Comparison of ENCODE assay signal across 16 cellular contexts in the genomic region with DNA sequence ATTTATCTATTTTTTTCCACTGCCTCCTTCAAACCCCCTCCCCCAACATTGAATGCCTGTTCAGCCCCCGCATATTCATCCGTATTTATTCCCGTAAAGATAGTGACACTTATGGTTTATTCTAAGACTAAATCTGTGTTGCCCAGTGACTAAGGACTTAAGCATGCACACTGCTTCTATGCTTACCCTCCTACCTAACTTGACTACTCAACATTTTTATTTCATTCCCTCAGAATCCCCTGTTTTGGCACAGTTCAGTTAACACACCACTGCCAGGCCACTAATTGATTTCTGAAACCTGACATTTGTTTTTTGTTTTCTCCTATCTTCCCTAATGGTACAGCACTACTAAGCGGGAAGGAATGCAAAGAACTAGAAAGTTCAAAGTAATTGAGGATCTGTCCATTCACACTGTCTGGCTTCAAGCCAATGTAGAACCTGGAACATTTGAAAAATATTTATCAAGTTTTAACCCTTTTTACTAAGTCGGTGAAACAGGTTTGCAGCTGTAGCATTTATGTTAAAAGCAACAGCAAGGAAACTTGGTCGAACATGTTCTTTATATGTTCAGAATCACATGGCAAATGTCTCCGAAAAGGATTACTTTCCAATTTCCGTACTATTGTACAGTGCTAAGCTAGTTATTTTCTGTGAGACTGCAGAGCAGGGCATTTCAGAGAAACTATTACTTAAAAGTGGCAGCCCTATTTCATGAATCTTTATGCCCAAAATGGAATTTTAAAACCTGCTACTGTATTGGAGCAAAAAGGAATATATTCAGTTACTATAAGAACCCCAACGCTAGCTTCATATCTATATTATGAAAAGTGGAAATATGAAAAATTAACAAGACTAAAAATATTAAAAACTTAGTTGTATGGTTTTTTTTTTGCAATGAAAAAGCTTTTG. TPM values are rescaled to one million over a fixed set of nuclear protein-coding genes. Genes with fewer than 3 reads are reported as not detected.
DNase-seq lines count a peak whose midpoint lies in the region; ATAC-seq, FAIRE-seq and TF ChIP-seq lines count a peak whose summit lies in the region.
"Had no signal": no experiment of that assay in that cellular context is flagged by ENCODE, and none has a peak within 500 bp of the region (broad histone marks: within the 10 kb centered on the region; RNA-seq: fewer than 3 reads in every experiment).

No MANE protein-coding gene starts in this region.

- H3K27me3 ChIP-seq in brain microvascular endothelial cell (replicated peaks) = no peaks in the 10 kb centered on the region
- no peaks in the 10 kb centered on the region for H3K27me3 ChIP-seq in aorta (ENCODE audit: control insufficient read depth in 1 of 2, insufficient read depth in 2 of 2, low read length in 1 of 2)
- H3K27me3 ChIP-seq: vagina had no signal

- ATAC-seq in aorta (ENCODE audit: low FRiP score) = no peak
- ATAC-seq: GM12878; natural killer cell treated with Interleukin-12 subunit alpha and Interleukin-12 subunit beta and Interleukin-15 and Interleukin-18, amount 100 ng/mL, for 72 hours had no signal

- H3K4me3 Mint-ChIP-seq in mesothelial cell of epicardium = peak overlapping the region; percentile 9
- H3K4me3 Mint-ChIP-seq: natural killer cell treated with Interleukin-12 subunit alpha and Interleukin-12 subunit beta and Interleukin-15 and Interleukin-18, amount 100 ng/mL, for 72 hours had no signal

- in situ Hi-C loops in ACHN (cut with HindIII; ENCODE audit: low pct_ligation_motif_present, low pct_unique_long_range_greater_than_20kb, low sequenced_read_pairs) (no loop called here), brain microvascular endothelial cell (cut with HindIII; ENCODE audit: low pct_ligation_motif_present, low sequenced_read_pairs) (no loop called here)

- H3K27ac ChIP-seq in brain microvascular endothelial cell (no peak overlapping the region), aorta (ENCODE audit: low read depth in 1 of 2, low read length in 2 of 2) (no peak overlapping the region)
- H3K27ac ChIP-seq: BLaER1 treated with 17β-estradiol and CSF1 and Interleukin-3, amounts not matched to agents 10 nM and 100 nM; vagina had no signal

- FAIRE-seq in HTR-8/SVneo (lab: Jason Lieb, UNC) = no peak
- FAIRE-seq: GM12878 had no signal

- no peaks in the 10 kb centered on the region for H3K36me3 Mint-ChIP-seq in mesothelial cell of epicardium
- H3K36me3 Mint-ChIP-seq: natural killer cell treated with Interleukin-12 subunit alpha and Interleukin-12 subunit beta and Interleukin-15 and Interleukin-18, amount 100 ng/mL, for 72 hours had no signal

- H3K36me3 ChIP-seq in brain microvascular endothelial cell (replicated peaks) (no peaks in the 10 kb centered on the region), aorta (ENCODE audit: control insufficient read depth in 1 of 2, insufficient read depth in 2 of 2, low read length in 1 of 2) (no peaks in the 10 kb centered on the region)
- H3K36me3 ChIP-seq: adrenal gland; BLaER1 treated with 17β-estradiol and CSF1 and Interleukin-3, amounts not matched to agents 10 nM and 100 nM; vagina had no signal

- H3K4me1 Mint-ChIP-seq in mesothelial cell of epicardium = peaks cover 49% of the 10 kb centered on the region

- H3K27me3 Mint-ChIP-seq in mesothelial cell of epicardium (ENCODE audit: low read depth) = peaks cover 5% of the 10 kb centered on the region

- H3K9me3 Mint-ChIP-seq in mesothelial cell of epicardium = no peaks in the 10 kb centered on the region
- H3K9me3 Mint-ChIP-seq: natural killer cell treated with Interleukin-12 subunit alpha and Interleukin-12 subunit beta and Interleukin-15 and Interleukin-18, amount 100 ng/mL, for 72 hours had no signal

- H3K4me3 ChIP-seq in brain microvascular endothelial cell (ENCODE audit: low read depth, low read length) (no peak overlapping the region), aorta (ENCODE audit: low read length in 2 of 2) (no peak overlapping the region)
- H3K4me3 ChIP-seq: adrenal gland; BLaER1 treated with 17β-estradiol and CSF1 and Interleukin-3, amounts not matched to agents 10 nM and 100 nM; GM12878; vagina had no signal

- no peaks in the 10 kb centered on the region for H3K9me3 ChIP-seq in aorta (ENCODE audit: control insufficient read depth, low read length)
- H3K9me3 ChIP-seq: adrenal gland; BLaER1 treated with 17β-estradiol and CSF1 and Interleukin-3, amounts not matched to agents 10 nM and 100 nM; vagina had no signal

- WGBS in aorta, 2 donors = 79 to 83% methylated on average over 9 of the region's 9 CpGs

- H3K27ac Mint-ChIP-seq in mesothelial cell of epicardium = peak overlapping the region; percentile 91
- H3K27ac Mint-ChIP-seq: natural killer cell treated with Interleukin-12 subunit alpha and Interleukin-12 subunit beta and Interleukin-15 and Interleukin-18, amount 100 ng/mL, for 72 hours had no signal

- TF ChIP-seq CTCF in brain microvascular endothelial cell (IDR thresholded peaks at IDR 0.05; ENCODE audit: low read depth, low read length, missing control alignments) (no peak), mesothelial cell of epicardium (IDR thresholded peaks at IDR 0.05; ENCODE audit: unreplicated experiment) (no peak)

- intact Hi-C loops in aorta (cut with DNase I) = loop anchor here in 1 of 2 donors (5.0 kb wide), 1 partner anchor 216 kb away; no protein-coding TSS in a partner anchor

- no peaks in the 10 kb centered on the region for H3K4me1 ChIP-seq in aorta (ENCODE audit: control insufficient read depth in 1 of 2, insufficient read depth in 2 of 2, low read length in 2 of 2)

- DNase-seq in ACHN (peak; percentile 79), HTR-8/SVneo (ENCODE audit: insufficient read length, low spot score) (peak; percentile 54), brain microvascular endothelial cell (peak; percentile 76), mesothelial cell of epicardium (ENCODE audit: low spot score in 2 of 2, unreplicated experiment in 2 of 2) (no peak), amygdala (lab: John Stamatoyannopoulos, UW) (no peak), aorta (no peak), GF-D8 (lab: John Stamatoyannopoulos, UW) (no peak)
- DNase-seq in activated CD4-positive, alpha-beta T cell treated with anti-CD3 and anti-CD28 coated beads, Interleukin-2, amount 50 U/mL, for 48 hours = no peak
- DNase-seq: activated CD4-positive, alpha-beta T cell treated with anti-CD3 and anti-CD28 coated beads, Interleukin-2, amount 50 U/mL, for 1 hour; adrenal gland; head of caudate nucleus; NCI-H1436 treated with DMSO at 0.1 percent for 48 hours had no signal

RNA-seq across cellular contexts. Expression of a gene that starts 2.5 kb away (rescaled TPM):
- total RNA-seq in mesothelial cell of epicardium (62.4 to 70.3 TPM (median 65.9 TPM) in 3 replicates), aorta (1 to 10 TPM; 3.6 to 4.9 TPM)
- 10 to 100 TPM in 1 of 2 donors, 1 to 10 TPM in 1; 1.5 to 26.2 TPM for polyA plus RNA-seq in aorta

Comparison
In these comparisons a context has a peak if more than half of its experiments do, and no peak if none do; other contexts are left out.
1. DNase-seq: peak in ACHN (single experiment), HTR-8/SVneo (single experiment) and brain microvascular endothelial cell (single experiment); none in mesothelial cell of epicardium (0 of 2), amygdala (0 of 56), aorta (0 of 2), activated CD4-positive, alpha-beta T cell treated with anti-CD3 and anti-CD28 coated beads, Interleukin-2, amount 50 U/mL, for 48 hours (0 of 2) and GF-D8 (single experiment).
2. RNA of a gene that starts 2.5 kb away (total RNA-seq): 62.4 to 70.3 TPM in mesothelial cell of epicardium; 3.6 to 4.9 TPM in aorta; every median in the first group is over 10 times any median in the second.